17 cellular contexts compared by ENCODE assay signal in genomic region chr9:99345451-99345850, GRCh38.
"Had no signal": no experiment of that assay in that cellular context is flagged by ENCODE, and none has a peak within 500 bp of the region (broad histone marks: within the 10 kb centered on the region; RNA-seq: fewer than 3 reads in every experiment).

No MANE protein-coding gene starts in this region.

- H3K36me3 ChIP-seq: right lobe of liver, stomach had no signal

- DNase-seq: effector CD4-positive, alpha-beta T cell; immature natural killer cell; left cardiac atrium; left ventricle myocardium superior; mesendoderm; naive thymus-derived CD4-positive, alpha-beta T cell; nephron progenitor cell; psoas muscle; retina; right lobe of liver; stimulated activated naive CD4-positive, alpha-beta T cell; stomach; substantia nigra; trophoblast cell had no signal

- H3K9me3 Mint-ChIP-seq: immature natural killer cell; naive thymus-derived CD4-positive, alpha-beta T cell; nephron progenitor cell had no signal

- H3K4me3 Mint-ChIP-seq: immature natural killer cell; naive thymus-derived CD4-positive, alpha-beta T cell; nephron progenitor cell had no signal

- H3K4me1 ChIP-seq: foreskin keratinocyte, psoas muscle, stomach had no signal

- H3K27ac ChIP-seq: coronary artery, foreskin keratinocyte, psoas muscle, right lobe of liver, stomach had no signal

- H3K4me1 Mint-ChIP-seq: immature natural killer cell, nephron progenitor cell had no signal

- ATAC-seq: foreskin keratinocyte; left cardiac atrium; left ventricle myocardium superior; naive thymus-derived CD4-positive, alpha-beta T cell; psoas muscle; right lobe of liver had no signal

- H3K9me3 ChIP-seq: psoas muscle, right lobe of liver, stomach had no signal

- H3K36me3 Mint-ChIP-seq: immature natural killer cell; naive thymus-derived CD4-positive, alpha-beta T cell had no signal

- H3K4me3 ChIP-seq: coronary artery, lung, psoas muscle, right lobe of liver, stomach had no signal

- H3K27me3 ChIP-seq: right lobe of liver, stomach had no signal

- H3K27ac Mint-ChIP-seq: immature natural killer cell; naive thymus-derived CD4-positive, alpha-beta T cell; nephron progenitor cell had no signal
